Comparison of ENCODE assay signal across 1 cellular context in genomic region chr17:79990051-79990592, GRCh38.
TF ChIP-seq lines count a peak whose summit lies in the region.

No MANE protein-coding gene starts in this region.

TF ChIP-seq in HepG2, 621 proteins besides CTCF, POLR2A, EP300 and RAD21 (continued from another document and continues in another):
- TF ChIP-seq ZNF18 (CRISPR knock-in tag; IDR thresholded peaks at IDR 0.05; ENCODE audit: insufficient replicate concordance) (no peak), DR1 (CRISPR knock-in tag; IDR thresholded peaks at IDR 0.05) (no peak), ZBTB1 (CRISPR knock-in tag; IDR thresholded peaks at IDR 0.05; ENCODE audit: borderline replicate concordance) (no peak), ZNF761 (CRISPR knock-in tag; conservative IDR thresholded peaks at IDR 0.05) (no peak), ZNF788 (CRISPR knock-in tag; IDR thresholded peaks at IDR 0.05; ENCODE audit: borderline replicate concordance) (peak; percentile 85), ZUFSP (CRISPR knock-in tag; IDR thresholded peaks at IDR 0.05; ENCODE audit: borderline replicate concordance) (no peak), ZNF362 (CRISPR knock-in tag; IDR thresholded peaks at IDR 0.05; ENCODE audit: borderline replicate concordance) (no peak), ZFP41 (CRISPR knock-in tag; IDR thresholded peaks at IDR 0.05; ENCODE audit: borderline replicate concordance) (peak; percentile 66; the same call in 1 of the 2 replicates), SNAPC5 (CRISPR knock-in tag; IDR thresholded peaks at IDR 0.05; ENCODE audit: borderline replicate concordance) (no peak), ARHGAP35 (CRISPR knock-in tag; IDR thresholded peaks at IDR 0.05; ENCODE audit: borderline replicate concordance) (no peak), SOX6 (IDR thresholded peaks at IDR 0.05) (no peak), SOX6 (CRISPR knock-in tag; IDR thresholded peaks at IDR 0.05) (peak; percentile 88), ARNT (IDR thresholded peaks at IDR 0.05) (no peak), CHD2 (IDR thresholded peaks at IDR 0.05; ENCODE audit: low read depth, low read length) (no peak), E2F2 (CRISPR knock-in tag; IDR thresholded peaks at IDR 0.05; ENCODE audit: borderline replicate concordance) (0 out of 2 replicates have a peak, but pooled peaks have one; percentile 25), MNT (IDR thresholded peaks at IDR 0.05) (peak; percentile 19; the same call in 1 of the 2 replicates), ZNF280D (CRISPR knock-in tag; IDR thresholded peaks at IDR 0.05) (no peak), ZBTB20 (CRISPR knock-in tag; IDR thresholded peaks at IDR 0.05; ENCODE audit: borderline replicate concordance, low read depth) (peak; percentile 22; the same call in 1 of the 2 replicates), POGZ (CRISPR knock-in tag; IDR thresholded peaks at IDR 0.05) (no peak), TBX3 (IDR thresholded peaks at IDR 0.05; ENCODE audit: borderline replicate concordance) (no peak), TRIM24 (CRISPR knock-in tag; IDR thresholded peaks at IDR 0.05) (no peak), ZBTB14 (CRISPR knock-in tag; IDR thresholded peaks at IDR 0.05) (no peak), RFX5 (IDR thresholded peaks at IDR 0.05; ENCODE audit: low read depth, low read length) (no peak), HHEX (CRISPR knock-in tag; IDR thresholded peaks at IDR 0.05) (peak; percentile 53; the same call in 1 of the 2 replicates), SOX13 (IDR thresholded peaks at IDR 0.05) (no peak), SOX13 (CRISPR knock-in tag; conservative IDR thresholded peaks at IDR 0.05 in 1 of 2, IDR thresholded peaks at IDR 0.05 in 1 of 2) (peak in 1 of 2 experiments; percentile 79; a peak in 2 of 4 replicates), ZNF720 (CRISPR knock-in tag; IDR thresholded peaks at IDR 0.05) (no peak), MAF1 (CRISPR knock-in tag; IDR thresholded peaks at IDR 0.05; ENCODE audit: borderline replicate concordance) (no peak), SP140L (CRISPR knock-in tag; IDR thresholded peaks at IDR 0.05; ENCODE audit: borderline replicate concordance) (no peak), TARDBP (CRISPR knock-in tag; IDR thresholded peaks at IDR 0.05) (peak; percentile 62; the same call in 1 of the 2 replicates), RBM22 (optimal IDR thresholded peaks at IDR 0.05; ENCODE audit: low read length) (no peak), GLI4 (CRISPR knock-in tag; IDR thresholded peaks at IDR 0.05; ENCODE audit: borderline replicate concordance) (0 out of 2 replicates have a peak, but pooled peaks have one; percentile 31), DNMT1 (CRISPR knock-in tag; IDR thresholded peaks at IDR 0.05) (peak; percentile 74; the same call in 1 of the 2 replicates), ATF5 (CRISPR knock-in tag; IDR thresholded peaks at IDR 0.05; ENCODE audit: low read depth) (no peak), THAP8 (CRISPR knock-in tag; IDR thresholded peaks at IDR 0.05; ENCODE audit: borderline replicate concordance) (no peak), HNF1A (IDR thresholded peaks at IDR 0.05; ENCODE audit: low read depth) (no peak), HNF1A (CRISPR knock-in tag; IDR thresholded peaks at IDR 0.05; ENCODE audit: borderline replicate concordance) (no peak), TBX2 (CRISPR knock-in tag; IDR thresholded peaks at IDR 0.05; ENCODE audit: borderline replicate concordance) (peak; percentile 87; the same call in 1 of the 2 replicates), GPN1 (CRISPR knock-in tag; IDR thresholded peaks at IDR 0.05; ENCODE audit: borderline replicate concordance) (no peak), POLR2G (IDR thresholded peaks at IDR 0.05; ENCODE audit: low read depth, low read length) (peak; percentile 63), ISL2 (CRISPR knock-in tag; IDR thresholded peaks at IDR 0.05) (peak; percentile 83), ZNF337 (CRISPR knock-in tag; IDR thresholded peaks at IDR 0.05; ENCODE audit: borderline replicate concordance, low read depth) (no peak), KLF9 (CRISPR knock-in tag; IDR thresholded peaks at IDR 0.05; ENCODE audit: low read depth) (no peak), TIGD3 (CRISPR knock-in tag; IDR thresholded peaks at IDR 0.05; ENCODE audit: borderline replicate concordance) (no peak), TEAD3 (CRISPR knock-in tag; optimal IDR thresholded peaks at IDR 0.05; ENCODE audit: borderline replicate concordance) (peak; percentile 42)
